Comparison of ENCODE assay signal across 26 cellular contexts in the genomic region with DNA sequence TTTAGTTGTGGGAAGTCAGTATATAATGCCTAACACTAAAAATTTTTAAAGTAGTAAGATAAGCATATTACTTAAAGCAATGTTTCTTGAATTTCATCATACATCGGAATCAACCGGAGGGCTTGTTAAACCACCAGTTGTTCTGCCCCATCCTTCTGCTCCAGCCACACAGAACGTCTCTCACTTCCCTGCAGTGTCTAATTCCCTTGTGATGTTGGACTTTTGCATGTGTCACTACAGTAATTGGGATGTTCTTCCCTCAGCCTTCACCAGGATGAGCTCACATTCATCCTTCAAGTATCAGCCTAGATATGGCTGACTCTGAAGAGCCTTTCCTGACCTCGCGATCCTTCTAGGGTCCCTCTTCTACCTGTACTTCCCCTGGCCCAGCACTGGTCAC. TPM values are rescaled to one million over a fixed set of nuclear protein-coding genes. Genes with fewer than 3 reads are reported as not detected.
"Had no signal": no experiment of that assay in that cellular context is flagged by ENCODE, and none has a peak within 500 bp of the region (broad histone marks: within the 10 kb centered on the region; RNA-seq: fewer than 3 reads in every experiment).

No MANE protein-coding gene starts in this region.

- H3K27me3 ChIP-seq: dorsolateral prefrontal cortex, heart right ventricle, suprapubic skin, thyroid gland, upper lobe of left lung, uterus had no signal

- H3K4me3 ChIP-seq: dorsolateral prefrontal cortex, heart right ventricle, smooth muscle cell, suprapubic skin, thyroid gland, upper lobe of left lung, uterus had no signal

- DNase-seq: cortex of kidney; dorsolateral prefrontal cortex; effector CD8-positive, alpha-beta T cell; heart right ventricle; mammary epithelial cell; natural killer cell; posterior cingulate gyrus; right cardiac atrium; stimulated activated CD4-positive, alpha-beta T cell treated with anti-CD3 and anti-CD28 coated beads, Interleukin-4, amount 100 ng/mL, for 1 hour; stimulated activated CD8-positive, alpha-beta memory T cell treated with anti-CD3 and anti-CD28 coated beads, Interleukin-4, amount 100 ng/mL, for 48 hours; stimulated activated naive CD8-positive, alpha-beta T cell treated with anti-CD3 and anti-CD28 coated beads, Interleukin-15, Interleukin-2, amounts not matched to agents 100 U/mL and 50 U/mL, for 24 hours; thyroid gland; upper lobe of left lung; uterus had no signal

- H3K36me3 Mint-ChIP-seq: natural killer cell; stimulated activated effector memory CD8-positive, alpha-beta T cell treated with anti-CD3 and anti-CD28 coated beads, Interleukin-12 subunit alpha, Interleukin-12 subunit beta, amount 100 ng/mL, for 72 hours had no signal

- H3K9me3 ChIP-seq: heart right ventricle, suprapubic skin, thyroid gland, upper lobe of left lung, uterus had no signal

- H3K27ac Mint-ChIP-seq: natural killer cell; stimulated activated effector memory CD8-positive, alpha-beta T cell treated with anti-CD3 and anti-CD28 coated beads, Interleukin-12 subunit alpha, Interleukin-12 subunit beta, amount 100 ng/mL, for 72 hours had no signal

- H3K4me1 Mint-ChIP-seq: natural killer cell; stimulated activated effector memory CD8-positive, alpha-beta T cell treated with anti-CD3 and anti-CD28 coated beads, Interleukin-12 subunit alpha, Interleukin-12 subunit beta, amount 100 ng/mL, for 72 hours had no signal

- H3K4me1 ChIP-seq: suprapubic skin, thyroid gland, upper lobe of left lung, uterus had no signal

- H3K4me2 ChIP-seq: smooth muscle cell had no signal

- H3K9me3 Mint-ChIP-seq: natural killer cell; stimulated activated effector memory CD8-positive, alpha-beta T cell treated with anti-CD3 and anti-CD28 coated beads, Interleukin-12 subunit alpha, Interleukin-12 subunit beta, amount 100 ng/mL, for 72 hours had no signal

- H3K4me3 Mint-ChIP-seq: natural killer cell; stimulated activated effector memory CD8-positive, alpha-beta T cell treated with anti-CD3 and anti-CD28 coated beads, Interleukin-12 subunit alpha, Interleukin-12 subunit beta, amount 100 ng/mL, for 72 hours had no signal

- ATAC-seq: heart right ventricle; left lobe of liver; natural killer cell; right cardiac atrium; stimulated activated effector memory CD8-positive, alpha-beta T cell treated with anti-CD3 and anti-CD28 coated beads, Interleukin-12 subunit alpha, Interleukin-12 subunit beta, amount 100 ng/mL, for 72 hours; stimulated activated naive CD8-positive, alpha-beta T cell treated with anti-CD3 and anti-CD28 coated beads, Interleukin-15, Interleukin-2, amounts not matched to agents 100 U/mL and 50 U/mL, for 24 hours had no signal

- H3K27ac ChIP-seq: heart right ventricle, suprapubic skin, thyroid gland, upper lobe of left lung, uterus had no signal

- H3K36me3 ChIP-seq: heart right ventricle, suprapubic skin, thyroid gland, upper lobe of left lung, uterus had no signal

RNA-seq across cellular contexts. Expression of gene CCDC70, which starts 11.7 kb away (rescaled TPM):
- total RNA-seq: dorsolateral prefrontal cortex, fibroblast of lung, frontal cortex, glomerular endothelial cell, heart right ventricle, left lobe of liver, lower leg skin, mammary epithelial cell, mesenteric fat pad, mononuclear cell, natural killer cell, omental fat pad, right cardiac atrium, smooth muscle cell, suprapubic skin, upper lobe of left lung, uterus had no signal
- polyA plus RNA-seq: esophagus, fibroblast of lung, heart right ventricle, mammary epithelial cell, smooth muscle cell had no signal

RNA-seq across cellular contexts. Expression of gene TMEM272, which starts 28.4 kb away (rescaled TPM):
- total RNA-seq: fibroblast of lung, glomerular endothelial cell, mammary epithelial cell, thyroid gland had no signal
- polyA plus RNA-seq: esophagus, fibroblast of lung, mammary epithelial cell had no signal
